ENCODE assay signal across 14 cellular contexts in genomic region chr3:49465269-49466034, GRCh38. TPM values are rescaled to one million over a fixed set of nuclear protein-coding genes. Genes with fewer than 3 reads are reported as not detected.
DNase-seq lines count a peak whose midpoint lies in the region; ATAC-seq and TF ChIP-seq lines count a peak whose summit lies in the region.
"Had no signal": no experiment of that assay in that cellular context is flagged by ENCODE, and none has a peak within 500 bp of the region (broad histone marks: within the 10 kb centered on the region; RNA-seq: fewer than 3 reads in every experiment).

No MANE protein-coding gene starts in this region.

- DNase-seq in CMK (ENCODE audit: low read depth), result peak; percentile 69
- DNase-seq in RPMI7951 (ENCODE audit: low read depth), result peak; percentile 77
- no peak for DNase-seq in esophagus squamous epithelium (lab: John Stamatoyannopoulos, UW)
- no peak for DNase-seq in osteocyte (ENCODE audit: extremely low spot score, unreplicated experiment)
- DNase-seq in EL, result no peak
- DNase-seq in NCI-H748 treated with DMSO at 0.1 percent for 48 hours (lab: John Stamatoyannopoulos, UW), result no peak
- DNase-seq: activated CD4-positive, alpha-beta T cell treated with anti-CD3 and anti-CD28 coated beads for 4 hours; activated naive CD8-positive, alpha-beta T cell treated with anti-CD3 and anti-CD28 coated beads, Interleukin-2, amount 10 ng/mL, durations not matched to agents 7 days and 5 days; NCI-H1092; stimulated activated CD4-positive, alpha-beta T cell treated with anti-CD3 and anti-CD28 coated beads, Interleukin-12 subunit alpha, Interleukin-12 subunit beta, amount 100 ng/mL, for 4 hours had no signal

- peaks cover 9 to 45% (median 34%) of the 10 kb centered on the region in 3 donors for H3K4me1 ChIP-seq in esophagus squamous epithelium

- ATAC-seq in GM21381 (IDR thresholded peaks at IDR 0.05; ENCODE audit: unreplicated experiment), result no peak
- ATAC-seq in GM18868 (IDR thresholded peaks at IDR 0.05; ENCODE audit: unreplicated experiment), result no peak
- ATAC-seq: left lung; stimulated activated memory B cell treated with anti-CD40 and anti-IgM and Interleukin-4, amounts not matched to agents 10 μg/mL and 1 μg/mL and 100 μg/mL, for 72 hours had no signal

- H3K4me1 Mint-ChIP-seq in osteocyte (ENCODE audit: unreplicated experiment), result peaks cover 34% of the 10 kb centered on the region

- H3K9me3 ChIP-seq in esophagus squamous epithelium, result no peaks in the 10 kb centered on the region
- H3K9me3 ChIP-seq: left lung had no signal

- no peaks in the 10 kb centered on the region for H3K27me3 ChIP-seq in esophagus squamous epithelium
- H3K27me3 ChIP-seq: left lung had no signal

- no peak for TF ChIP-seq POLR2A in esophagus squamous epithelium (IDR thresholded peaks at IDR 0.05)

- H3K27me3 Mint-ChIP-seq in osteocyte (ENCODE audit: unreplicated experiment), result no peaks in the 10 kb centered on the region
- H3K27me3 Mint-ChIP-seq: activated naive CD8-positive, alpha-beta T cell treated with anti-CD3 and anti-CD28 coated beads, Interleukin-2, amount 10 ng/mL, durations not matched to agents 7 days and 5 days; stimulated activated memory B cell treated with anti-CD40 and anti-IgM and Interleukin-4, amounts not matched to agents 10 μg/mL and 1 μg/mL and 100 μg/mL, for 72 hours had no signal

- H3K9me3 Mint-ChIP-seq in osteocyte (ENCODE audit: unreplicated experiment), result no peaks in the 10 kb centered on the region
- H3K9me3 Mint-ChIP-seq: activated naive CD8-positive, alpha-beta T cell treated with anti-CD3 and anti-CD28 coated beads, Interleukin-2, amount 10 ng/mL, durations not matched to agents 7 days and 5 days; stimulated activated memory B cell treated with anti-CD40 and anti-IgM and Interleukin-4, amounts not matched to agents 10 μg/mL and 1 μg/mL and 100 μg/mL, for 72 hours had no signal

- no peaks in the 10 kb centered on the region for H3K36me3 Mint-ChIP-seq in osteocyte (ENCODE audit: unreplicated experiment)
- H3K36me3 Mint-ChIP-seq: activated naive CD8-positive, alpha-beta T cell treated with anti-CD3 and anti-CD28 coated beads, Interleukin-2, amount 10 ng/mL, durations not matched to agents 7 days and 5 days; stimulated activated memory B cell treated with anti-CD40 and anti-IgM and Interleukin-4, amounts not matched to agents 10 μg/mL and 1 μg/mL and 100 μg/mL, for 72 hours had no signal

- no peaks in the 10 kb centered on the region for H3K36me3 ChIP-seq in esophagus squamous epithelium
- H3K36me3 ChIP-seq: left lung had no signal

- no peak overlapping the region for H3K4me3 Mint-ChIP-seq in osteocyte (ENCODE audit: unreplicated experiment)
- H3K4me3 Mint-ChIP-seq: activated naive CD8-positive, alpha-beta T cell treated with anti-CD3 and anti-CD28 coated beads, Interleukin-2, amount 10 ng/mL, durations not matched to agents 7 days and 5 days; stimulated activated memory B cell treated with anti-CD40 and anti-IgM and Interleukin-4, amounts not matched to agents 10 μg/mL and 1 μg/mL and 100 μg/mL, for 72 hours had no signal

- TF ChIP-seq CTCF in esophagus squamous epithelium (IDR thresholded peaks at IDR 0.05) (no peak), osteocyte (IDR thresholded peaks at IDR 0.05) (no peak)

- WGBS in esophagus squamous epithelium, 2 donors, result 66 to 81% methylated on average over 16 to 18 of the region's 18 CpGs

- peak overlapping the region; percentile 13 to 73 (median 45) for H3K27ac ChIP-seq in esophagus squamous epithelium

- intact Hi-C loops in esophagus squamous epithelium (cut with DNase I), result no loop called here

- H3K4me3 ChIP-seq in esophagus squamous epithelium, result no peak overlapping the region
- H3K4me3 ChIP-seq: left lung had no signal

- H3K27ac Mint-ChIP-seq in osteocyte (ENCODE audit: unreplicated experiment), result peak overlapping the region; percentile 18
- H3K27ac Mint-ChIP-seq: activated naive CD8-positive, alpha-beta T cell treated with anti-CD3 and anti-CD28 coated beads, Interleukin-2, amount 10 ng/mL, durations not matched to agents 7 days and 5 days; stimulated activated memory B cell treated with anti-CD40 and anti-IgM and Interleukin-4, amounts not matched to agents 10 μg/mL and 1 μg/mL and 100 μg/mL, for 72 hours had no signal

RNA-seq across cellular contexts. Expression of gene DAG1, which starts 4.6 kb away (rescaled TPM):
- total RNA-seq in RPMI7951 (2014; rRNA removed; shearing (Covaris generic)), result 75.7 and 88.6 TPM in 2 replicates
- total RNA-seq in esophagus squamous epithelium, result 10 to 100 TPM; 36.2 to 74.2 (median 51.3) TPM
- total RNA-seq in osteocyte, result 136 and 143 TPM in 2 replicates

RNA-seq across cellular contexts. Expression of gene NICN1, which starts 36.3 kb away (rescaled TPM):
- total RNA-seq in RPMI7951 (2014; rRNA removed; shearing (Covaris generic)), result 2.4 and 4.2 TPM in 2 replicates
- total RNA-seq in esophagus squamous epithelium, result 1 to 10 TPM; 1.8 to 7.6 (median 3.3) TPM
- total RNA-seq in osteocyte, result 31.4 and 34.4 TPM in 2 replicates

RNA-seq across cellular contexts. Expression of gene AMT, which starts 43.2 kb away (rescaled TPM):
- total RNA-seq in RPMI7951 (2014; rRNA removed; shearing (Covaris generic)), result 1.5 TPM in 1 of 2 replicates, not detected in the other
- total RNA-seq in esophagus squamous epithelium (1 to 10 TPM in 3 of 4 donors, under 1 TPM in 1; 0.80 to 1.7 (median 1.2) TPM), osteocyte (8.0 and 9.4 TPM in 2 replicates)

RNA-seq across cellular contexts. Expression of gene TCTA, which starts 53.2 kb away (rescaled TPM):
- 22.9 and 24.3 TPM in 2 replicates for total RNA-seq in RPMI7951 (2014; rRNA removed; shearing (Covaris generic))
- total RNA-seq in esophagus squamous epithelium, result 10 to 100 TPM; 10.9 to 17.8 (median 16.0) TPM
- total RNA-seq in osteocyte, result 34.7 and 36.4 TPM in 2 replicates

RNA-seq across cellular contexts. Expression of gene RHOA, which starts 53.7 kb away (rescaled TPM):
- total RNA-seq in RPMI7951 (2014; rRNA removed; shearing (Covaris generic)), result 627 and 650 TPM in 2 replicates
- total RNA-seq in esophagus squamous epithelium, result 100 to 1,000 TPM; 290 to 421 (median 345) TPM
- 574 and 607 TPM in 2 replicates for total RNA-seq in osteocyte

Comparison
In these comparisons a context has a peak if more than half of its experiments do, and no peak if none do; other contexts are left out.
1. DNase-seq: peak in CMK (single experiment) and RPMI7951 (single experiment); none in esophagus squamous epithelium (single experiment), osteocyte (single experiment), EL (single experiment) and NCI-H748 treated with DMSO at 0.1 percent for 48 hours (single experiment).